In the genomic region with DNA sequence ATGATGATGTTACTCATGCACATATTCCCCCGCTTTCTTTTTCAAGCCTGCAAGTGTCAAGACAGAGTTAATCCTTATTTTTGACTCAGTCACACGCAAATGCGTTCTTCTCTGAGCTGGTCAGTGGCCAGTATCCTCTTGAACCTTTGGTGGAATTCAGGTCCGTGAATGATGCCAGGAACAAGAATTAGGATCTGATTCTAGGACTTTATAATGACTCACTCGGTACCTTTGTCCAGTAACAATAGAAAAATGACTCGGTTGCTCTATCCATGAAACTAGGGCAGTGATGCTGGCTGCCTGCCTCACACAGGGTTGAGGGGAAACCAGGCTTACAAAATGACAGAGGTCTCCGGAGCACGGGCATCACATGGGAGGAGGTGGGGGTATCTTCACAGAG, we compare ENCODE assay signal across 19 cellular contexts.
DNase-seq lines count a peak whose midpoint lies in the region; ATAC-seq and TF ChIP-seq lines count a peak whose summit lies in the region.
"Had no signal": no experiment of that assay in that cellular context is flagged by ENCODE, and none has a peak within 500 bp of the region (broad histone marks: within the 10 kb centered on the region; RNA-seq: fewer than 3 reads in every experiment).

No MANE protein-coding gene starts in this region.

- no peak overlapping the region for H3K4me3 Mint-ChIP-seq in MCF 10A (ENCODE audit: unreplicated experiment)
- no peak overlapping the region for H3K4me3 Mint-ChIP-seq in activated naive CD4-positive, alpha-beta T cell treated with anti-CD3 and anti-CD28 coated beads, Interleukin-2, amount 10 ng/mL, durations not matched to agents 7 days and 5 days
- H3K4me3 Mint-ChIP-seq: activated CD4-positive, alpha-beta T cell treated with anti-CD3 and anti-CD28 coated beads, Interleukin-2, amount 10 ng/mL, durations not matched to agents 7 days and 5 days; activated T-cell treated with anti-CD3 and anti-CD28 coated beads, Interleukin-2, amount 50 U/mL, for 72 hours; dendritic cell treated with granulocyte-macrophage colony-stimulating factor and Interleukin-4, amounts not matched to agents 40 ng/mL and 50 ng/mL, for 4 days; GM23338; type B pancreatic cell had no signal

- intact Hi-C loops in breast epithelium (cut with DNase I; ENCODE audit: low total_unique reads) (no loop called here), MCF 10A (cut with micrococcal nuclease) (no loop called here)

- H3K36me3 Mint-ChIP-seq in MCF 10A (ENCODE audit: insufficient read depth, unreplicated experiment), result no peaks in the 10 kb centered on the region
- H3K36me3 Mint-ChIP-seq in activated naive CD4-positive, alpha-beta T cell treated with anti-CD3 and anti-CD28 coated beads, Interleukin-2, amount 10 ng/mL, durations not matched to agents 7 days and 5 days, result no peaks in the 10 kb centered on the region
- H3K36me3 Mint-ChIP-seq: type B pancreatic cell had no signal

- H3K4me1 Mint-ChIP-seq in MCF 10A (ENCODE audit: insufficient read depth, unreplicated experiment), result peaks cover 3% of the 10 kb centered on the region
- no peaks in the 10 kb centered on the region for H3K4me1 Mint-ChIP-seq in activated naive CD4-positive, alpha-beta T cell treated with anti-CD3 and anti-CD28 coated beads, Interleukin-2, amount 10 ng/mL, durations not matched to agents 7 days and 5 days
- H3K4me1 Mint-ChIP-seq: activated CD4-positive, alpha-beta T cell treated with anti-CD3 and anti-CD28 coated beads, Interleukin-2, amount 10 ng/mL, durations not matched to agents 7 days and 5 days; GM23338 had no signal

- POLR2A ChIA-PET in MCF 10A (lab: Yijun Ruan, JAX), result interaction anchor here (0.6 kb wide), 1 partner anchor 9 kb away, joined by 3 read pairs; no protein-coding TSS in a partner anchor

- H3K9me3 ChIP-seq in breast epithelium, result no peaks in the 10 kb centered on the region
- H3K9me3 ChIP-seq: mucosa of descending colon had no signal

- no peak for DNase-seq in breast epithelium (ENCODE audit: low spot score in 2 of 2)
- no peak for DNase-seq in MCF 10A (ENCODE audit: unreplicated experiment)
- peak; percentile 65 for DNase-seq in fibroblast of gingiva (ENCODE audit: low read depth)
- DNase-seq in myocyte (ENCODE audit: low read depth), result peak; percentile 50
- DNase-seq in UCSD-AML1 (lab: John Stamatoyannopoulos, UW; ENCODE audit: unreplicated experiment), result no peak
- no peak for DNase-seq in GM10266 (ENCODE audit: extremely low spot score)
- DNase-seq in activated naive CD4-positive, alpha-beta T cell treated with anti-CD3 and anti-CD28 coated beads, Interleukin-2, amount 10 ng/mL, durations not matched to agents 7 days and 5 days, result no peak
- DNase-seq: 8988T; activated CD4-positive, alpha-beta T cell treated with anti-CD3 and anti-CD28 coated beads, Interleukin-2, amount 10 ng/mL, durations not matched to agents 7 days and 5 days; activated T-cell treated with anti-CD3 and anti-CD28 coated beads, Interleukin-2, amount 50 U/mL, for 72 hours; Calu3; foreskin keratinocyte; mucosa of descending colon; SIG-M5; T1000 had no signal

- peak overlapping the region; percentile 22 to 27 for H3K27ac ChIP-seq in breast epithelium
- H3K27ac ChIP-seq: foreskin keratinocyte had no signal

- no peaks in the 10 kb centered on the region for H3K27me3 Mint-ChIP-seq in MCF 10A (ENCODE audit: insufficient read depth, unreplicated experiment)
- H3K27me3 Mint-ChIP-seq in activated naive CD4-positive, alpha-beta T cell treated with anti-CD3 and anti-CD28 coated beads, Interleukin-2, amount 10 ng/mL, durations not matched to agents 7 days and 5 days, result peaks cover 8% of the 10 kb centered on the region
- H3K27me3 Mint-ChIP-seq: activated CD4-positive, alpha-beta T cell treated with anti-CD3 and anti-CD28 coated beads, Interleukin-2, amount 10 ng/mL, durations not matched to agents 7 days and 5 days; dendritic cell treated with granulocyte-macrophage colony-stimulating factor and Interleukin-4, amounts not matched to agents 40 ng/mL and 50 ng/mL, for 4 days; type B pancreatic cell had no signal

- no peaks in the 10 kb centered on the region for H3K4me1 ChIP-seq in breast epithelium
- H3K4me1 ChIP-seq: foreskin keratinocyte had no signal

- H3K27ac Mint-ChIP-seq in MCF 10A (ENCODE audit: low read depth, unreplicated experiment), result no peak overlapping the region
- no peak overlapping the region for H3K27ac Mint-ChIP-seq in activated naive CD4-positive, alpha-beta T cell treated with anti-CD3 and anti-CD28 coated beads, Interleukin-2, amount 10 ng/mL, durations not matched to agents 7 days and 5 days
- H3K27ac Mint-ChIP-seq: activated CD4-positive, alpha-beta T cell treated with anti-CD3 and anti-CD28 coated beads, Interleukin-2, amount 10 ng/mL, durations not matched to agents 7 days and 5 days; activated T-cell treated with anti-CD3 and anti-CD28 coated beads, Interleukin-2, amount 50 U/mL, for 72 hours; dendritic cell treated with granulocyte-macrophage colony-stimulating factor and Interleukin-4, amounts not matched to agents 40 ng/mL and 50 ng/mL, for 4 days; GM23338; type B pancreatic cell had no signal

- H3K4me3 ChIP-seq in breast epithelium, result no peak overlapping the region
- H3K4me3 ChIP-seq: GM23338, mucosa of descending colon had no signal

- no peaks in the 10 kb centered on the region for H3K36me3 ChIP-seq in breast epithelium

- no peak for ATAC-seq in GM19463 (IDR thresholded peaks at IDR 0.05; ENCODE audit: unreplicated experiment)
- ATAC-seq: activated T-cell treated with anti-CD3 and anti-CD28 coated beads, Interleukin-2, amount 50 U/mL, for 72 hours; foreskin keratinocyte; GM23338; mucosa of descending colon had no signal

- no peak for TF ChIP-seq POLR2A in breast epithelium (IDR thresholded peaks at IDR 0.05)

- H3K27me3 ChIP-seq in breast epithelium, result no peaks in the 10 kb centered on the region
- H3K27me3 ChIP-seq: foreskin keratinocyte had no signal

- CTCF ChIA-PET in MCF 10A (lab: Yijun Ruan, JAX), result no interaction called here
- CTCF ChIA-PET in activated naive CD4-positive, alpha-beta T cell treated with anti-CD3 and anti-CD28 coated beads, Interleukin-2, amount 10 ng/mL, durations not matched to agents 7 days and 5 days (lab: Charles Lee), result no interaction called here

- BruUV-seq in MCF 10A (replicated peaks; lab: Mats Ljungman, UMichigan), result no TSS peak

- H3K9me3 Mint-ChIP-seq in MCF 10A (ENCODE audit: unreplicated experiment), result no peaks in the 10 kb centered on the region
- H3K9me3 Mint-ChIP-seq in activated naive CD4-positive, alpha-beta T cell treated with anti-CD3 and anti-CD28 coated beads, Interleukin-2, amount 10 ng/mL, durations not matched to agents 7 days and 5 days, result peaks cover 7% of the 10 kb centered on the region
- H3K9me3 Mint-ChIP-seq: GM23338 had no signal

- TF ChIP-seq CTCF in breast epithelium (IDR thresholded peaks at IDR 0.05), result no peak
- no peak for TF ChIP-seq CTCF in MCF 10A (IDR thresholded peaks at IDR 0.05; ENCODE audit: unreplicated experiment)
- no peak for TF ChIP-seq CTCF in GM10266 (IDR thresholded peaks at IDR 0.05; ENCODE audit: control insufficient read depth, insufficient read depth, low read depth, missing control alignments)

Comparison
In these comparisons a context has a peak if more than half of its experiments do, and no peak if none do; other contexts are left out.
1. DNase-seq: peak in fibroblast of gingiva (single experiment) and myocyte (single experiment); none in breast epithelium (0 of 2), MCF 10A (single experiment), UCSD-AML1 (single experiment), GM10266 (single experiment) and activated naive CD4-positive, alpha-beta T cell treated with anti-CD3 and anti-CD28 coated beads, Interleukin-2, amount 10 ng/mL, durations not matched to agents 7 days and 5 days (single experiment).